Comparison of ENCODE assay signal across 2 cellular contexts in genomic region chr12:117277875-117278274, GRCh38.
TF ChIP-seq lines count a peak whose summit lies in the region.

No MANE protein-coding gene starts in this region.

TF ChIP-seq in A549, 52 proteins besides CTCF, POLR2A, EP300 and RAD21:
- TF ChIP-seq JUNB (IDR thresholded peaks at IDR 0.05), result no peak
- TF ChIP-seq CBX8 (IDR thresholded peaks at IDR 0.05), result no peak
- TF ChIP-seq FOSB (CRISPR knock-in tag; IDR thresholded peaks at IDR 0.05), result no peak
- TF ChIP-seq KDM1A (IDR thresholded peaks at IDR 0.05; ENCODE audit: low read depth), result no peak
- no peak for TF ChIP-seq ATOH8 (CRISPR knock-in tag; IDR thresholded peaks at IDR 0.05; ENCODE audit: low read depth)
- TF ChIP-seq ZSCAN20 (CRISPR knock-in tag; IDR thresholded peaks at IDR 0.05), result no peak
- no peak for TF ChIP-seq FOSL2 (IDR thresholded peaks at IDR 0.05)
- TF ChIP-seq FOSL2 (CRISPR knock-in tag; IDR thresholded peaks at IDR 0.05), result no peak
- TF ChIP-seq HOXA7 (CRISPR knock-in tag; IDR thresholded peaks at IDR 0.05), result no peak
- no peak for TF ChIP-seq TP53 (CRISPR knock-in tag; IDR thresholded peaks at IDR 0.05)
- TF ChIP-seq PBX3 (IDR thresholded peaks at IDR 0.05), result no peak

TF ChIP-seq in H1, 55 proteins besides CTCF, POLR2A, EP300 and RAD21:
- TF ChIP-seq RFX5 (IDR thresholded peaks at IDR 0.05; ENCODE audit: borderline replicate concordance, low read depth, low read length) (no peak), RNF2 (IDR thresholded peaks at IDR 0.05; ENCODE audit: borderline replicate concordance, low read depth, low read length, missing control alignments, poor library complexity, severe bottlenecking) (no peak), BACH1 (IDR thresholded peaks at IDR 0.05; ENCODE audit: low read length) (no peak), FOSL1 (IDR thresholded peaks at IDR 0.05; ENCODE audit: insufficient read depth, low read depth, low read length) (no peak), HDAC2 (IDR thresholded peaks at IDR 0.05; ENCODE audit: borderline replicate concordance in 1 of 2, low read depth in 2 of 2, low read length in 2 of 2) (no peak), MAX (IDR thresholded peaks at IDR 0.05) (no peak), EGR1 (IDR thresholded peaks at IDR 0.05; ENCODE audit: borderline replicate concordance, low read depth, low read length) (no peak), JUND (IDR thresholded peaks at IDR 0.05; ENCODE audit: low read length) (no peak), TBP (IDR thresholded peaks at IDR 0.05; ENCODE audit: low read depth, low read length) (no peak), CTBP2 (IDR thresholded peaks at IDR 0.05; ENCODE audit: borderline replicate concordance, insufficient read depth, insufficient read length, low read length) (no peak), NANOG (IDR thresholded peaks at IDR 0.05; ENCODE audit: insufficient read depth, low read depth, low read length, poor library complexity, severe bottlenecking) (no peak), USF2 (IDR thresholded peaks at IDR 0.05; ENCODE audit: low read length) (no peak), KDM1A (IDR thresholded peaks at IDR 0.05; ENCODE audit: borderline replicate concordance, low read length) (no peak), SP2 (IDR thresholded peaks at IDR 0.05; ENCODE audit: low read length) (no peak), TCF12 (IDR thresholded peaks at IDR 0.05; ENCODE audit: low read depth, low read length) (no peak), GABPA (IDR thresholded peaks at IDR 0.05; ENCODE audit: borderline replicate concordance, insufficient read depth, low read length) (no peak), NRF1 (IDR thresholded peaks at IDR 0.05; ENCODE audit: low read depth, low read length) (no peak), CHD7 (IDR thresholded peaks at IDR 0.05; ENCODE audit: insufficient replicate concordance, low read length) (no peak), E2F6 (IDR thresholded peaks at IDR 0.05) (no peak), SIN3A (conservative IDR thresholded peaks at IDR 0.05 in 1 of 2, IDR thresholded peaks at IDR 0.05 in 1 of 2; ENCODE audit: low read depth in 1 of 2, low read length in 2 of 2) (no peak)
